8 cellular contexts compared by ENCODE assay signal in the genomic region with DNA sequence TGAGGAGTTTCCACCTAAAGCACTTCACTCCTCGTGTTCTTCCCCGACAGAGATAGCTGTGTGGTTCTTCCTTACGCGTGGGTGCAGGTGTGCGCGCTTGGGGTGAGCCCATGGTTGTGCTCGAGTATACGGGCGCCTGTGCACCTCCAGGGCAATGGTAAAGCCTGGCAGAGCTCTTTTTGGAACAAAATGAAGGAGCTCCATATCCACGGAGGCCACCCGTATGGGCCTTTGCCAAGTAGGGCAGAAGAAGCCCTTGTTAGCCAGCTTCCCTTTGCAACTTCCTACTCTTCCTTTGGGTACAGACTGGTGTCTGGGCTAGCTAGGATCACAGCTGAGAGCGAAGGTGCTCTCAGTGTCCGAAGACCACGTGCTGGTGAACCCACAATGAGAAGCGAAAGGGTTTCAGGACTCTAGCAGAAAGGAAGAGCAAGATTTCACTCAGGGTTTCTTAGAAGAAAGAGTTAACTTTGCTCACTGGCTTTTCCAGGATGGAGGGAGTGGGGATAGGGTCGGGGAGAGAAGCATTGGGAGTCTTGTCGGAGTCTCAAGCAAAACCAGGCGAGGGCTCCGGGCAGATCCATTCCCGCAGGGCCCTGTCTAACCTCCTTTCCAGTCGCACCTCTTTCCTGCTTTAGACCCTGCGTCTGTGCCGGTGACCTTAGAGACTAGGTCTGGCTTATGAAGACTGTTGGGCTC. TPM values are rescaled to one million over a fixed set of nuclear protein-coding genes. Genes with fewer than 3 reads are reported as not detected.
DNase-seq lines count a peak whose midpoint lies in the region; ATAC-seq and TF ChIP-seq lines count a peak whose summit lies in the region.

No MANE protein-coding gene starts in this region.

- TF ChIP-seq EP300 in upper lobe of left lung (IDR thresholded peaks at IDR 0.05), result no peak

- no peaks in the 10 kb centered on the region for H3K36me3 ChIP-seq in upper lobe of left lung

- 3 to 7% methylated on average over 16 to 23 of the region's 23 CpGs for WGBS in upper lobe of left lung, 2 donors

- H3K4me1 Mint-ChIP-seq in memory B cell, result peaks cover 12% of the 10 kb centered on the region

- no peaks in the 10 kb centered on the region for H3K9me3 Mint-ChIP-seq in memory B cell

- H3K4me1 ChIP-seq in upper lobe of left lung, result peaks cover 13 to 38% (median 30%) of the 10 kb centered on the region in 4 donors

- peaks cover 21% of the 10 kb centered on the region for H3K27me3 Mint-ChIP-seq in memory B cell

- peak overlapping the region in 3 of 4 donors; percentile 45 to 67 (median 56) for H3K4me3 ChIP-seq in upper lobe of left lung

- peak overlapping the region; percentile 44 for H3K4me3 Mint-ChIP-seq in memory B cell

- no peaks in the 10 kb centered on the region for H3K36me3 Mint-ChIP-seq in memory B cell

- no peak for TF ChIP-seq POLR2A in upper lobe of left lung (IDR thresholded peaks at IDR 0.05)

- peak; percentile 95 for DNase-seq in DMS79 treated with DMSO at 0.1 percent for 48 hours (lab: John Stamatoyannopoulos, UW)
- peak; percentile 52 for DNase-seq in NCI-H2029 (lab: John Stamatoyannopoulos, UW)
- no peak for DNase-seq in memory B cell (ENCODE audit: low spot score in 2 of 2)
- no peak for DNase-seq in upper lobe of left lung
- DNase-seq in NAMALWA (ENCODE audit: low spot score), result no peak
- no peak for DNase-seq in GM19240 (ENCODE audit: insufficient read length, low spot score)
- no peak for DNase-seq in H4 (ENCODE audit: low spot score)

- ATAC-seq in memory B cell (ENCODE audit: low read depth) (no peak), upper lobe of left lung (ENCODE audit: low FRiP score in 2 of 2) (peak; percentile 11 to 56)

- no peaks in the 10 kb centered on the region for H3K9me3 ChIP-seq in upper lobe of left lung

- no peak overlapping the region for H3K27ac Mint-ChIP-seq in memory B cell

- H3K27ac ChIP-seq in cingulate gyrus (ENCODE audit: low read depth, low read length) (peak overlapping the region; percentile 79), upper lobe of left lung (peak overlapping the region in 3 of 4 donors; percentile 55 to 77 (median 69))

- TF ChIP-seq CTCF in upper lobe of left lung (IDR thresholded peaks at IDR 0.05), result no peak

- peaks cover 0 to 29% (median 4%) of the 10 kb centered on the region in 4 donors for H3K27me3 ChIP-seq in upper lobe of left lung

RNA-seq across cellular contexts. Expression of gene LRFN5, which starts 1.0 kb away (rescaled TPM):
- total RNA-seq in upper lobe of left lung, result 1 to 10 TPM in 3 of 6 donors, under 1 TPM in 3; 0.30 to 3.1 (median 0.96) TPM
- total RNA-seq in H4 (2014; rRNA removed; shearing (Covaris generic)), result 0.29 TPM in 1 of 2 replicates, not detected in the other

Comparison
In these comparisons a context has a peak if more than half of its experiments do, and no peak if none do; other contexts are left out.
1. DNase-seq: peak in DMS79 treated with DMSO at 0.1 percent for 48 hours (single experiment) and NCI-H2029 (single experiment); none in memory B cell (0 of 2), upper lobe of left lung (0 of 2), NAMALWA (single experiment), GM19240 (single experiment) and H4 (single experiment).